Comparison of ENCODE assay signal across 19 cellular contexts in the genomic region with DNA sequence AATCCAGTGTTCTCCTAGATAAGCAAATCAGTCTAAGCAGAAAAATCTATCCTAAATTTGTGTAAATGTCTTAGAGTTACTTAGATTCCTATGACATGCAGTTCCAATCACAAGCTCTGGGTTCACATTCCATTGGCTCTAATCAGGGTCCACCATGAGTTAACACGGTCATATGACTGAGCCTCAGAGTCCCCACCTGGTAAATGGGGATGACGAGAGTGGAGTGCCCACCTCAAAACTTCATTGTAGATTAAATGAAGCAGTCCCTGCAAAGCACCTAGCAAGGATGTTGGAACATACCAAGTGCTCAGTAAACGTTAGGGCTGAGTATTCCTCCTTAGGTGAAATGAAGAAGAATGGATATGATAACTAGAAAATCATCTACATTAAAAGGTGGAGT.
DNase-seq lines count a peak whose midpoint lies in the region; ATAC-seq and TF ChIP-seq lines count a peak whose summit lies in the region.
"Had no signal": no experiment of that assay in that cellular context is flagged by ENCODE, and none has a peak within 500 bp of the region (broad histone marks: within the 10 kb centered on the region; RNA-seq: fewer than 3 reads in every experiment).

No MANE protein-coding gene starts in this region.

- H3K27ac Mint-ChIP-seq in activated naive CD8-positive, alpha-beta T cell, result peak overlapping the region; percentile 47
- H3K27ac Mint-ChIP-seq in activated naive CD8-positive, alpha-beta T cell treated with anti-CD3 and anti-CD28 coated beads, Interleukin-2, amount 50 U/mL, for 24 hours, result no peak overlapping the region
- H3K27ac Mint-ChIP-seq: CD8-positive, alpha-beta T cell had no signal

- peak overlapping the region; percentile 66 for H3K27ac ChIP-seq in SK-N-MC
- no peak overlapping the region for H3K27ac ChIP-seq in iPS-18a (ENCODE audit: low read length)
- H3K27ac ChIP-seq in subcutaneous abdominal adipose tissue (ENCODE audit: low read depth, low read length), result peak overlapping the region; percentile 71
- H3K27ac ChIP-seq: BLaER1, GM23248 had no signal

- TF ChIP-seq CTCF in foreskin fibroblast (IDR thresholded peaks at IDR 0.05; ENCODE audit: low read depth, low read length), result no peak

- H3K9ac ChIP-seq in SK-N-MC (ENCODE audit: insufficient read length) (no peak overlapping the region), iPS-18a (ENCODE audit: low read length) (no peak overlapping the region), subcutaneous abdominal adipose tissue (ENCODE audit: low read length in 5 of 5) (no peak overlapping the region)
- H3K9ac ChIP-seq: BLaER1, GM23248 had no signal

- H3K27me3 ChIP-seq in iPS-18a (ENCODE audit: control insufficient read depth, insufficient read depth, low read length) (peaks cover 26% of the 10 kb centered on the region), subcutaneous abdominal adipose tissue (ENCODE audit: control insufficient read depth in 5 of 5, insufficient read depth in 4 of 5, low read length in 5 of 5) (peaks cover 0 to 9% (median 4%) of the 10 kb centered on the region in 5 donors)
- H3K27me3 ChIP-seq: BLaER1 had no signal

- ATAC-seq in activated naive CD8-positive, alpha-beta T cell treated with anti-CD3 and anti-CD28 coated beads, Interleukin-2, amount 50 U/mL, for 24 hours, result no peak
- ATAC-seq in GM18909 (IDR thresholded peaks at IDR 0.05; ENCODE audit: poor library complexity, unreplicated experiment), result no peak
- ATAC-seq: CD8-positive, alpha-beta T cell; GM12878; Panc1 had no signal

- H3K36me3 ChIP-seq in SK-N-MC (ENCODE audit: insufficient read depth, low read length) (no peaks in the 10 kb centered on the region), iPS-18a (ENCODE audit: control insufficient read depth, low read depth, low read length) (no peaks in the 10 kb centered on the region), subcutaneous abdominal adipose tissue (ENCODE audit: control insufficient read depth in 5 of 5, insufficient read depth in 5 of 5, low read length in 5 of 5) (no peaks in the 10 kb centered on the region)
- H3K36me3 ChIP-seq: BLaER1 had no signal

- no peak overlapping the region for H3K4me3 Mint-ChIP-seq in activated naive CD8-positive, alpha-beta T cell
- H3K4me3 Mint-ChIP-seq in activated naive CD8-positive, alpha-beta T cell treated with anti-CD3 and anti-CD28 coated beads, Interleukin-2, amount 50 U/mL, for 24 hours, result no peak overlapping the region
- H3K4me3 Mint-ChIP-seq: CD8-positive, alpha-beta T cell had no signal

- H3K4me1 ChIP-seq in iPS-18a (ENCODE audit: control insufficient read depth, low read depth, low read length) (peaks cover 71% of the 10 kb centered on the region), subcutaneous abdominal adipose tissue (ENCODE audit: control insufficient read depth in 5 of 5, insufficient read depth in 5 of 5, low read length in 5 of 5) (peaks cover 0 to 34% (median 13%) of the 10 kb centered on the region in 5 donors)

- peaks cover 61% of the 10 kb centered on the region for H3K4me1 Mint-ChIP-seq in activated naive CD8-positive, alpha-beta T cell (ENCODE audit: low read depth)
- peaks cover 50% of the 10 kb centered on the region for H3K4me1 Mint-ChIP-seq in activated naive CD8-positive, alpha-beta T cell treated with anti-CD3 and anti-CD28 coated beads, Interleukin-2, amount 50 U/mL, for 24 hours

- H3K27me3 Mint-ChIP-seq in activated naive CD8-positive, alpha-beta T cell, result no peaks in the 10 kb centered on the region
- H3K27me3 Mint-ChIP-seq in activated naive CD8-positive, alpha-beta T cell treated with anti-CD3 and anti-CD28 coated beads, Interleukin-2, amount 50 U/mL, for 24 hours, result no peaks in the 10 kb centered on the region

- H3K4me3 ChIP-seq in SK-N-MC (peak overlapping the region; percentile 42; the same call in 1 of the 2 replicates), iPS-18a (ENCODE audit: low read length) (peak overlapping the region; percentile 16), subcutaneous abdominal adipose tissue (ENCODE audit: low read depth in 1 of 5, low read length in 5 of 5) (no peak overlapping the region), foreskin fibroblast (ENCODE audit: low read depth in 1 of 2, low read length in 2 of 2) (no peak overlapping the region)
- H3K4me3 ChIP-seq: BLaER1, GM12878, GM23248 had no signal

- H3K36me3 Mint-ChIP-seq in activated naive CD8-positive, alpha-beta T cell, result no peaks in the 10 kb centered on the region
- no peaks in the 10 kb centered on the region for H3K36me3 Mint-ChIP-seq in activated naive CD8-positive, alpha-beta T cell treated with anti-CD3 and anti-CD28 coated beads, Interleukin-2, amount 50 U/mL, for 24 hours (ENCODE audit: low read depth)
- H3K36me3 Mint-ChIP-seq: CD8-positive, alpha-beta T cell had no signal

- no peaks in the 10 kb centered on the region for H3K9me3 Mint-ChIP-seq in activated naive CD8-positive, alpha-beta T cell (ENCODE audit: low read depth)
- no peaks in the 10 kb centered on the region for H3K9me3 Mint-ChIP-seq in activated naive CD8-positive, alpha-beta T cell treated with anti-CD3 and anti-CD28 coated beads, Interleukin-2, amount 50 U/mL, for 24 hours
- H3K9me3 Mint-ChIP-seq: CD8-positive, alpha-beta T cell had no signal

- no peak for DNase-seq in activated naive CD8-positive, alpha-beta T cell treated with anti-CD3 and anti-CD28 coated beads, Interleukin-2, amount 50 U/mL, for 24 hours
- DNase-seq in SK-N-MC (ENCODE audit: low read depth, low spot score) (no peak), foreskin fibroblast (no peak), NCI-H146 treated with DMSO at 0.1 percent for 48 hours (lab: John Stamatoyannopoulos, UW; ENCODE audit: unreplicated experiment) (no peak)
- DNase-seq: CD8-positive, alpha-beta T cell; DMS79 treated with DMSO at 0.1 percent for 48 hours; GDM1; GM23248; NCI-H1092; NCI-H146; NCI-H2227 treated with DMSO at 0.1 percent for 48 hours; NCI-H524 had no signal

- H3K9me3 ChIP-seq in SK-N-MC (ENCODE audit: low read depth, low read length) (no peaks in the 10 kb centered on the region), iPS-18a (ENCODE audit: control insufficient read depth, low read depth, low read length) (no peaks in the 10 kb centered on the region), subcutaneous abdominal adipose tissue (ENCODE audit: control insufficient read depth in 5 of 5, low read length in 5 of 5) (no peaks in the 10 kb centered on the region)
- H3K9me3 ChIP-seq: BLaER1 had no signal

Comparison
In these comparisons a context has a peak if more than half of its experiments do, and no peak if none do; other contexts are left out.
1. H3K4me3 ChIP-seq: peak in SK-N-MC (single experiment) and iPS-18a (single experiment); none in subcutaneous abdominal adipose tissue (0 of 5) and foreskin fibroblast (0 of 2).